Comparison of ENCODE assay signal across 8 cellular contexts in the genomic region with DNA sequence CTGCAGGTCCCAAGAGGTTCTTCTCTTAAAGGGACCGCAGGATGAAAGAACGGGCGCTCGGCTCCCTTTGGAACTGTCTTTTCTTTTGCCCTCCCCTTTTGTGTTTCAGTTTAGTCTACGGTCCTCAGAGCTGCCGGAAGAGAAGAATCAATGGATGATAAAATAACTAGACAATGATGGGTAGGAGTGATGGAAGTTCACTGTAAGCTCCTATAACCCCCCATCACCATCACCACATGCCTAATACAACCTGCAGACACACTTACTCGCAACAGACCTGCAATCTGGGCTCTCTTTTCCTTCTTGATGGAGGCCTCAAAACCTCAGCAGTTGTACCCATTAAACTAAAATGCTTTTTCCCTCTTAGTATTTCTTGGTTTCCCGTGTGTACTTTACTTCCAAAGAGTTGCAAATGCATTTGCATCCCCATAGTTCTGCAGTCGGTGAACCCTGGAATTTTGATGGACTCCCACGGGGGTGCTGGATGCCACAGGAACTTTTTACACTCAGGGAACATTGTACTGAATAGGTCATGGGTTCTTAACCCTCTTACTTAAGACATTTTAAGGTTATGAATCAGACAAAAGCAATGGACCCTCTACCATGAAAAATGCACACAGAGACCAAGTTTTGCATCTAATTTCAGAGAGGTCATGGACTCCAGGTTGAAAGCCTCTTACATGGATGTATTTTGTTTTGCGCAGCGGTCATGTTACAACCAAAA. TPM values are rescaled to one million over a fixed set of nuclear protein-coding genes. Genes with fewer than 3 reads are reported as not detected.
DNase-seq lines count a peak whose midpoint lies in the region; ATAC-seq and TF ChIP-seq lines count a peak whose summit lies in the region.

No MANE protein-coding gene starts in this region.

- H3K9me3 ChIP-seq in skeletal muscle tissue (ENCODE audit: control insufficient read depth in 3 of 3, low read length in 3 of 3) = no peaks in the 10 kb centered on the region

- H3K36me3 ChIP-seq in skeletal muscle tissue (ENCODE audit: control insufficient read depth in 3 of 3, insufficient read depth in 3 of 3, low read length in 3 of 3) = peaks cover 27 to 30% (median 28%) of the 10 kb centered on the region in 3 donors

- DNase-seq in RPMI8226 (peak; percentile 17), fibroblast of mammary gland (ENCODE audit: low read depth) (peak; percentile 19), NOMO-1 treated with dmso at 0.1 percent for 144 hours (lab: John Stamatoyannopoulos, UW; ENCODE audit: unreplicated experiment) (no peak), NCI-H526 treated with DMSO at 0.1 percent for 48 hours (lab: John Stamatoyannopoulos, UW) (no peak), C1 segment of cervical spinal cord (lab: John Stamatoyannopoulos, UW) (no peak)
- DNase-seq in activated CD4-positive, alpha-beta T cell treated with anti-CD3 and anti-CD28 coated beads for 1 hour = no peak

- no peak for TF ChIP-seq CTCF in fibroblast of mammary gland (conservative IDR thresholded peaks at IDR 0.05; ENCODE audit: control insufficient read depth, insufficient read depth, low read depth, low read length)

- peak overlapping the region in 2 of 3 donors; percentile 58 to 89 for H3K9ac ChIP-seq in skeletal muscle tissue (ENCODE audit: low read depth in 1 of 3, low read length in 3 of 3)

- ATAC-seq in GM21360 (IDR thresholded peaks at IDR 0.05; ENCODE audit: unreplicated experiment) = peak; percentile 12

- H3K4me1 ChIP-seq in skeletal muscle tissue (ENCODE audit: control insufficient read depth in 3 of 3, insufficient read depth in 3 of 3, low read length in 3 of 3) = peaks cover 9 to 15% (median 14%) of the 10 kb centered on the region in 3 donors

- H3K4me3 ChIP-seq in fibroblast of mammary gland (ENCODE audit: control insufficient read depth, low read depth, low read length) (peak overlapping the region; percentile 88), skeletal muscle tissue (ENCODE audit: low read length in 3 of 3) (peak overlapping the region; percentile 66 to 94 (median 93))

- peak overlapping the region; percentile 95 for H3K27ac ChIP-seq in skeletal muscle tissue (ENCODE audit: low read depth, low read length)

- H3K27me3 ChIP-seq in skeletal muscle tissue (ENCODE audit: control insufficient read depth in 3 of 3, insufficient read depth in 3 of 3, low read length in 3 of 3) = no peaks in the 10 kb centered on the region

RNA-seq across cellular contexts. Expression of a gene that starts 0.6 kb away (rescaled TPM):
- 24.0 TPM for total RNA-seq in skeletal muscle tissue

RNA-seq across cellular contexts. Expression of a gene that starts 20.5 kb away (rescaled TPM):
- total RNA-seq in skeletal muscle tissue = 30.3 TPM

RNA-seq across cellular contexts. Expression of a gene that starts 24.8 kb away (rescaled TPM):
- total RNA-seq in skeletal muscle tissue = 74.6 TPM

RNA-seq across cellular contexts. Expression of a gene that starts 51.7 kb away (rescaled TPM):
- total RNA-seq in skeletal muscle tissue = 308 TPM

Comparison
In these comparisons a context has a peak if more than half of its experiments do, and no peak if none do; other contexts are left out.
1. DNase-seq: peak in RPMI8226 (single experiment) and fibroblast of mammary gland (single experiment); none in activated CD4-positive, alpha-beta T cell treated with anti-CD3 and anti-CD28 coated beads for 1 hour (single experiment), NOMO-1 treated with dmso at 0.1 percent for 144 hours (single experiment), NCI-H526 treated with DMSO at 0.1 percent for 48 hours (single experiment) and C1 segment of cervical spinal cord (0 of 14).